In the genomic region with DNA sequence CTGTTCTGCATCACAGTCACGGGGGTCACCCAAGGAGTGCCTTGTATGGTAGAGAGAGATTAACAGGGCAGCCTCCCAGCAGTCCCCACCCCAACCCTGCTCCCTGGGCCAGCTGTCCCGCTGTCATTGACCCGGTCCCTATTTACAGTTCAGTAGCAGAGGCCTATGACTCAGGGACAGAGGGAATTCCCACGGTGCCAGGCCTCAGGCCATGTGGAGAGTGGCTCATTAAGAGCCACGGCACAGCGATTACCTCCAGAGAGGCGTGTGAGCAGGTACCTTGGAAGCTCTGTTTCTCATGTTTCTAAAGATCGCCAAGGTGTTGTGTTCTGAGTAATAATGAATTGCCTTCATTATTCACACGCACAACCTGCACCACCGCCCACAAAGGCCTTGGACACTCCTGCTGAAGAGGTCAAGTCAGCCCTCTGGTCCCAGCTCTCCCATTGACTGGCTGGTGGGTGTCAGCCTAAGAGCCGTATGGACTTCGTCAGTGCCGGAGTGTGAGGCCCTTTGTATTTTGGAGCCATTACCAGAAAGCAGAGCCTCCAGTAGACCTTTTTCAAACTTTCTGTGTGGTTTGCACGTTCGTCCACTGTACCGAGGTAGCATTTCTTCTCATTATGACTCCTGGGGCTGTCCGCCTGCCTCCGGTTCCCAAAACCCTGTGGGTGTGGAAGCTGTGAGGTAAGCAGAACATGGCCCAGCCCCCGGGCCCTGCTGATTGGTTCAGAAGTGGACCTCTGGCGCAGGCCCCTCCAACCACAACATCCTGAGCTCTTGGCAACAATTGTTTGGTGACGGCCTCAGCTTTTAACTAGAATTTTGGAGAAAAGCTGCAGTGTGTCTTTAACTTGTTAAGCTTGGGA, we compare ENCODE assay signal across 9 cellular contexts. TPM values are rescaled to one million over a fixed set of nuclear protein-coding genes. Genes with fewer than 3 reads are reported as not detected.
DNase-seq lines count a peak whose midpoint lies in the region; ATAC-seq and TF ChIP-seq lines count a peak whose summit lies in the region.
"Had no signal": no experiment of that assay in that cellular context is flagged by ENCODE, and none has a peak within 500 bp of the region (broad histone marks: within the 10 kb centered on the region; RNA-seq: fewer than 3 reads in every experiment).

No MANE protein-coding gene starts in this region.

- no peaks in the 10 kb centered on the region for H3K36me3 ChIP-seq in neural progenitor cell

- no peaks in the 10 kb centered on the region for H4K20me1 ChIP-seq in neural progenitor cell (ENCODE audit: low read depth)

- no peak overlapping the region for H3K4me3 ChIP-seq in neural progenitor cell

- H3K27ac ChIP-seq in neural progenitor cell: no peak overlapping the region

- H3K4me1 Mint-ChIP-seq in IgD-negative memory B cell: peaks cover 7 to 17% (median 12%) of the 10 kb centered on the region in 3 donors
- H3K4me1 Mint-ChIP-seq in neural progenitor cell: peaks cover 14% of the 10 kb centered on the region

- H3K79me2 ChIP-seq in neural progenitor cell (ENCODE audit: low read depth): no peaks in the 10 kb centered on the region

- no peaks in the 10 kb centered on the region for H3K9me3 Mint-ChIP-seq in IgD-negative memory B cell
- peaks cover 10% of the 10 kb centered on the region for H3K9me3 Mint-ChIP-seq in neural progenitor cell

- peak overlapping the region; percentile 85 to 92 (median 88) for H3K27ac Mint-ChIP-seq in IgD-negative memory B cell
- H3K27ac Mint-ChIP-seq in neural progenitor cell: no peak overlapping the region

- ATAC-seq in GM21526 (IDR thresholded peaks at IDR 0.05; ENCODE audit: low FRiP score, unreplicated experiment) (peak; percentile 81), esophagus mucosa (peak; percentile 91)

- H3K4me2 ChIP-seq in neural progenitor cell: peak overlapping the region; percentile 2

- H3K27me3 Mint-ChIP-seq in IgD-negative memory B cell: no peaks in the 10 kb centered on the region
- H3K27me3 Mint-ChIP-seq in neural progenitor cell (ENCODE audit: insufficient read depth, low read depth): peaks cover 25% of the 10 kb centered on the region

- H3K4me3 Mint-ChIP-seq in IgD-negative memory B cell (peak overlapping the region; percentile 81 to 95 (median 94)), neural progenitor cell (no peak overlapping the region)

- no peaks in the 10 kb centered on the region for H3K27me3 ChIP-seq in neural progenitor cell

- DNase-seq in DMS53 (lab: John Stamatoyannopoulos, UW) (peak; percentile 91), neural progenitor cell (ENCODE audit: low spot score) (peak; percentile 74), stromal cell of bone marrow (ENCODE audit: low read depth) (peak; percentile 62), H4 (ENCODE audit: low spot score) (no peak)
- peak; percentile 89 for DNase-seq in activated CD8-positive, alpha-beta memory T cell treated with anti-CD3 and anti-CD28 coated beads for 24 hours
- DNase-seq: IMR-90 had no signal

- H3K9me3 ChIP-seq in neural progenitor cell (ENCODE audit: low read depth): no peaks in the 10 kb centered on the region

- H2AFZ ChIP-seq in neural progenitor cell (replicated peaks): no peak overlapping the region

- H3K9ac ChIP-seq in neural progenitor cell: no peak overlapping the region

- no peak for TF ChIP-seq CTCF in neural progenitor cell (IDR thresholded peaks at IDR 0.05)

- no peaks in the 10 kb centered on the region for H3K36me3 Mint-ChIP-seq in IgD-negative memory B cell
- H3K36me3 Mint-ChIP-seq in neural progenitor cell: no peaks in the 10 kb centered on the region

- H3K4me1 ChIP-seq in neural progenitor cell: peaks cover 23% of the 10 kb centered on the region

- H3F3A ChIP-seq in neural progenitor cell (ENCODE audit: low read depth): peaks cover 28% of the 10 kb centered on the region

RNA-seq across cellular contexts. Expression of gene SERTAD2, which starts 47.0 kb away (rescaled TPM):
- 14.6 TPM for polyA plus RNA-seq in IgD-negative memory B cell
- total RNA-seq in esophagus mucosa (21.9 TPM), neural progenitor cell (ENCODE audit: low replicate concordance) (12.2 and 19.1 TPM in 2 replicates)
- total RNA-seq in H4 (2014; rRNA removed; shearing (Covaris generic)): 4.9 and 6.9 TPM in 2 replicates
